ENCODE assay signal across 1 cellular context in the genomic region with DNA sequence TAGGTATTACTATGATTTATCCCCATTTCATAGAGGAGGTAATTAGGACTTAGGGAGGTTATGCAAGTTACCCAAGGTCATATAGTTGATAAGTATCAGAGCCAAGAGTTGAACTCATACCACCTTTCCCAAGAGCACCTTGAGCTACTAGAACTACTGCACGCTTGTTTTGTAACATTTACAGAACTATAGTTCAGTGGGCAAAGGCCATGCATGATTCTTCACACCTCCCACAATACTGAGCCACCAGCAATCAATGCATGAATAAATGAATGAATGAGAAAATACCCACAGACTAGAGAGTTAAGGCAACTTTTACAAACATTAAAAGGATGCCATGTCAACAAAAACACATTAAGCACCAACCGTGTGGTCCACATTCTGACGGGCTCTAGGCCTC.
A peak's percentile ranks its signal among the peaks of the same experiment; 100 is the strongest.
TF ChIP-seq lines count a peak whose summit lies in the region.

No MANE protein-coding gene starts in this region.

TF ChIP-seq in liver, 16 proteins besides CTCF, POLR2A, EP300 and RAD21 (continued from another document):
- TF ChIP-seq, protein P1, sequence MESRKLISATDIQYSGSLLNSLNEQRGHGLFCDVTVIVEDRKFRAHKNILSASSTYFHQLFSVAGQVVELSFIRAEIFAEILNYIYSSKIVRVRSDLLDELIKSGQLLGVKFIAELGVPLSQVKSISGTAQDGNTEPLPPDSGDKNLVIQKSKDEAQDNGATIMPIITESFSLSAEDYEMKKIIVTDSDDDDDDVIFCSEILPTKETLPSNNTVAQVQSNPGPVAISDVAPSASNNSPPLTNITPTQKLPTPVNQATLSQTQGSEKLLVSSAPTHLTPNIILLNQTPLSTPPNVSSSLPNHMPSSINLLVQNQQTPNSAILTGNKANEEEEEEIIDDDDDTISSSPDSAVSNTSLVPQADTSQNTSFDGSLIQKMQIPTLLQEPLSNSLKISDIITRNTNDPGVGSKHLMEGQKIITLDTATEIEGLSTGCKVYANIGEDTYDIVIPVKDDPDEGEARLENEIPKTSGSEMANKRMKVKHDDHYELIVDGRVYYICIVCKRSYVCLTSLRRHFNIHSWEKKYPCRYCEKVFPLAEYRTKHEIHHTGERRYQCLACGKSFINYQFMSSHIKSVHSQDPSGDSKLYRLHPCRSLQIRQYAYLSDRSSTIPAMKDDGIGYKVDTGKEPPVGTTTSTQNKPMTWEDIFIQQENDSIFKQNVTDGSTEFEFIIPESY (IDR thresholded peaks at IDR 0.05): peak; percentile 62
- TF ChIP-seq, protein P2, sequence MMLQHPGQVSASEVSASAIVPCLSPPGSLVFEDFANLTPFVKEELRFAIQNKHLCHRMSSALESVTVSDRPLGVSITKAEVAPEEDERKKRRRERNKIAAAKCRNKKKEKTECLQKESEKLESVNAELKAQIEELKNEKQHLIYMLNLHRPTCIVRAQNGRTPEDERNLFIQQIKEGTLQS (IDR thresholded peaks at IDR 0.05): no peak
- no peak for TF ChIP-seq REST (IDR thresholded peaks at IDR 0.05)
- TF ChIP-seq, protein P3, sequence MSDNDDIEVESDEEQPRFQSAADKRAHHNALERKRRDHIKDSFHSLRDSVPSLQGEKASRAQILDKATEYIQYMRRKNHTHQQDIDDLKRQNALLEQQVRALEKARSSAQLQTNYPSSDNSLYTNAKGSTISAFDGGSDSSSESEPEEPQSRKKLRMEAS (IDR thresholded peaks at IDR 0.05): peak; percentile 91
- TF ChIP-seq HNF4A (conservative IDR thresholded peaks at IDR 0.05): peak; percentile 86 to 94
- no peak for TF ChIP-seq NR2F2 (IDR thresholded peaks at IDR 0.05)
- TF ChIP-seq GABPA (IDR thresholded peaks at IDR 0.05 in 1 of 2, conservative IDR thresholded peaks at IDR 0.05 in 1 of 2): no peak
- TF ChIP-seq SP1 (IDR thresholded peaks at IDR 0.05): peak; percentile 35
- peak in 1 of 2 donors; percentile 18 for TF ChIP-seq EGR1 (IDR thresholded peaks at IDR 0.05; ENCODE audit: low read depth in 2 of 2)
